8 cellular contexts compared by ENCODE assay signal in the genomic region with DNA sequence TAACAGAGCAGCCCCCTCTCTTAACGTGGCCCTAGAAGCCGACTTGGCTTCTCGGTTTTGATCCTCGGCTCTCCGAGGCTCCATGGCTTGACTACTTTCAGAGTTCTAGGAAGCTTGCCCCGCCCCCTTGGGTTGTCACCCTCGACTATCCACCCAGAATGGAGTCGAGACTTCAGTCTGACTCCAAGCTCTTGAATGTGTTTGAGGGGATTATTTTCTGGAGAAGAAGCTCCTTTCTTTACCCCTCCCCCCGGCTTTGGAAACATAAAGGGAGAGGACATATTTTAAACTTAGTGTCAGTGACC. TPM values are rescaled to one million over a fixed set of nuclear protein-coding genes. Genes with fewer than 3 reads are reported as not detected.
A peak's percentile ranks its signal among the peaks of the same experiment; 100 is the strongest.
DNase-seq lines count a peak whose midpoint lies in the region; ATAC-seq and TF ChIP-seq lines count a peak whose summit lies in the region.

No MANE protein-coding gene starts in this region.

- no peaks in the 10 kb centered on the region for H3K27me3 ChIP-seq in ascending aorta

- H3K4me1 ChIP-seq in ascending aorta = peaks cover 12 to 26% of the 10 kb centered on the region in 2 donors

- peak; percentile 54 for DNase-seq in AG10803 (ENCODE audit: low read depth)
- no peak for DNase-seq in SK-N-MC (ENCODE audit: low read depth, low spot score)
- peak in 1 of 2 donors; percentile 78 for DNase-seq in ascending aorta (ENCODE audit: low spot score in 2 of 2)
- peak; percentile 46 to 54 (median 48) for DNase-seq in stimulated activated CD4-positive, alpha-beta T cell treated with anti-CD3 and anti-CD28 coated beads, Interleukin-12 subunit alpha, Interleukin-12 subunit beta, amount 100 ng/mL, for 48 hours (ENCODE audit: low read depth in 2 of 3, low spot score in 1 of 3)
- no peak for DNase-seq in NCI-H1694 (lab: John Stamatoyannopoulos, UW)

- intact Hi-C loops in ascending aorta (cut with DNase I) = loop anchor here (1.0 to 10.0 kb wide), 4 partner anchors 28 to 500 kb away; partner anchors contain the start of genes DNAJC9, NDST2 and ZSWIM8

- H3K9me3 ChIP-seq in SK-N-MC (ENCODE audit: low read depth, low read length) (no peaks in the 10 kb centered on the region), ascending aorta (no peaks in the 10 kb centered on the region), iPS-18c (ENCODE audit: control insufficient read depth, insufficient read depth, low read length) (peaks cover 3% of the 10 kb centered on the region)

- H3K9ac ChIP-seq in SK-N-MC (ENCODE audit: insufficient read length) = peak overlapping the region; percentile 94

- no peak for TF ChIP-seq CTCF in AG10803 (conservative IDR thresholded peaks at IDR 0.05; ENCODE audit: low read length)
- TF ChIP-seq CTCF in ascending aorta (IDR thresholded peaks at IDR 0.05) = no peak

- peak; percentile 36 for ATAC-seq in GM19023 (IDR thresholded peaks at IDR 0.05; ENCODE audit: unreplicated experiment)
- ATAC-seq in HG03159 (IDR thresholded peaks at IDR 0.05; ENCODE audit: unreplicated experiment) = peak; percentile 34

- H3K36me3 ChIP-seq in SK-N-MC (ENCODE audit: insufficient read depth, low read length) (no peaks in the 10 kb centered on the region; the same call in 1 of the 2 replicates), ascending aorta (peaks cover 28 to 33% of the 10 kb centered on the region in 2 donors)

- H3K27ac ChIP-seq in SK-N-MC = no peak overlapping the region
- H3K27ac ChIP-seq in ascending aorta = peak overlapping the region; percentile 95 to 96

- H3K4me3 ChIP-seq in AG10803 (ENCODE audit: low read length) (peak overlapping the region; percentile 98), SK-N-MC (peak overlapping the region; percentile 90), ascending aorta (peak overlapping the region; percentile 73 to 82), iPS-18c (ENCODE audit: insufficient read depth, low read depth, low read length) (peak overlapping the region; percentile 67)

RNA-seq across cellular contexts. Expression of gene SEC24C, which starts 0.5 kb away (rescaled TPM):
- total RNA-seq in ascending aorta = 65.9 TPM

RNA-seq across cellular contexts. Expression of gene CHCHD1, which starts 37.2 kb away (rescaled TPM):
- total RNA-seq in ascending aorta = 24.5 TPM

RNA-seq across cellular contexts. Expression of gene ZSWIM8, which starts 40.8 kb away (rescaled TPM):
- total RNA-seq in ascending aorta = 106 TPM

RNA-seq across cellular contexts. Expression of gene AGAP5, which starts 46.7 kb away (rescaled TPM):
- 0.32 TPM for total RNA-seq in ascending aorta

Comparison
In these comparisons a context has a peak if more than half of its experiments do, and no peak if none do; other contexts are left out.
1. DNase-seq: peak in AG10803 (single experiment) and stimulated activated CD4-positive, alpha-beta T cell treated with anti-CD3 and anti-CD28 coated beads, Interleukin-12 subunit alpha, Interleukin-12 subunit beta, amount 100 ng/mL, for 48 hours (3 of 3); none in SK-N-MC (single experiment) and NCI-H1694 (single experiment).
2. Peak in every context shown above with its lines, with median percentiles within 50 percentile points of each other: H3K4me3 ChIP-seq.